11 cellular contexts compared by ENCODE assay signal in genomic region chr11:59801981-59802638, GRCh38. TPM values are rescaled to one million over a fixed set of nuclear protein-coding genes. Genes with fewer than 3 reads are reported as not detected.
DNase-seq lines count a peak whose midpoint lies in the region; ATAC-seq lines count a peak whose summit lies in the region.
"Had no signal": no experiment of that assay in that cellular context is flagged by ENCODE, and none has a peak within 500 bp of the region (broad histone marks: within the 10 kb centered on the region; RNA-seq: fewer than 3 reads in every experiment).

No MANE protein-coding gene starts in this region.

- peaks cover 28% of the 10 kb centered on the region for H3K4me1 Mint-ChIP-seq in activated CD8-positive, alpha-beta T cell treated with anti-CD3 and anti-CD28 coated beads, Interleukin-2, amount 10 ng/mL, durations not matched to agents 7 days and 5 days (ENCODE audit: low read depth)

- CTCF ChIA-PET in activated CD8-positive, alpha-beta T cell treated with anti-CD3 and anti-CD28 coated beads, Interleukin-2, amount 10 ng/mL, durations not matched to agents 7 days and 5 days (lab: Charles Lee): interaction anchor here (0.7 to 6.4 kb wide), 16 partner anchors 9 to 265 kb away, joined by 3 to 146 read pairs (median 8); partner anchors contain the start of genes MRPL16, PATL1 and STX3

- H3K9me3 ChIP-seq in aorta (ENCODE audit: control insufficient read depth, low read length): no peaks in the 10 kb centered on the region
- H3K9me3 ChIP-seq: SJSA1 had no signal

- no peak for DNase-seq in activated naive CD4-positive, alpha-beta T cell treated with anti-CD3 and anti-CD28 coated beads, Interleukin-2, amount 50 U/mL, for 72 hours (ENCODE audit: low spot score in 2 of 2)
- DNase-seq in activated naive CD4-positive, alpha-beta T cell (lab: John Stamatoyannopoulos, UW): no peak
- no peak for DNase-seq in activated CD8-positive, alpha-beta T cell treated with anti-CD3 and anti-CD28 coated beads, Interleukin-2, amount 10 ng/mL, durations not matched to agents 7 days and 5 days
- DNase-seq in islet precursor cell: peak; percentile 63
- DNase-seq in aorta: peak in 1 of 2 donors; percentile 56
- no peak for DNase-seq in NCI-H1417 treated with DMSO at 0.1 percent for 48 hours (lab: John Stamatoyannopoulos, UW)
- DNase-seq in NCI-H446 treated with DMSO at 0.1 percent for 48 hours (lab: John Stamatoyannopoulos, UW): no peak

- H3K27me3 Mint-ChIP-seq in activated CD8-positive, alpha-beta T cell treated with anti-CD3 and anti-CD28 coated beads, Interleukin-2, amount 10 ng/mL, durations not matched to agents 7 days and 5 days (ENCODE audit: low read depth): no peaks in the 10 kb centered on the region
- H3K27me3 Mint-ChIP-seq: progenitor cell of endocrine pancreas had no signal

- POLR2A ChIA-PET in activated CD8-positive, alpha-beta T cell treated with anti-CD3 and anti-CD28 coated beads, Interleukin-2, amount 10 ng/mL, durations not matched to agents 7 days and 5 days (lab: Charles Lee): interaction anchor here (0.6 to 1.7 kb wide), 5 partner anchors 7 to 134 kb away, joined by 3 to 8 read pairs (median 4); partner anchors contain the start of gene PATL1

- H3K4me1 ChIP-seq in aorta (ENCODE audit: control insufficient read depth in 1 of 2, insufficient read depth in 2 of 2, low read length in 2 of 2): no peaks in the 10 kb centered on the region
- H3K4me1 ChIP-seq: SJSA1 had no signal

- peak; percentile 26 to 49 for ATAC-seq in activated naive CD4-positive, alpha-beta T cell treated with anti-CD3 and anti-CD28 coated beads, Interleukin-2, amount 50 U/mL, for 72 hours
- ATAC-seq in activated CD8-positive, alpha-beta T cell treated with anti-CD3 and anti-CD28 coated beads, Interleukin-2, amount 10 ng/mL, durations not matched to agents 7 days and 5 days: peak; percentile 24
- ATAC-seq in aorta (ENCODE audit: low FRiP score) (peak; percentile 88), GM19397 (IDR thresholded peaks at IDR 0.05; ENCODE audit: unreplicated experiment) (no peak)

- intact Hi-C loops in aorta (cut with DNase I): loop anchor here (1.0 to 10.0 kb wide), 4 partner anchors 47 to 267 kb away; partner anchors contain the start of genes PATL1 (in 1 of the 2) and STX3 (in 1 of the 2)

- peak overlapping the region in 1 of 2 donors; percentile 17 for H3K27ac ChIP-seq in aorta (ENCODE audit: low read depth in 1 of 2, low read length in 2 of 2)
- H3K27ac ChIP-seq: cardiac muscle cell, SJSA1 had no signal

- H3K4me3 Mint-ChIP-seq in activated CD8-positive, alpha-beta T cell treated with anti-CD3 and anti-CD28 coated beads, Interleukin-2, amount 10 ng/mL, durations not matched to agents 7 days and 5 days: no peak overlapping the region

- H3K27me3 ChIP-seq in aorta (ENCODE audit: control insufficient read depth in 1 of 2, insufficient read depth in 2 of 2, low read length in 1 of 2): no peaks in the 10 kb centered on the region
- H3K27me3 ChIP-seq: cardiac muscle cell, SJSA1 had no signal

- WGBS in aorta, 2 donors: 51% methylated on average over 5 of the region's 5 CpGs

- H3K4me3 ChIP-seq in aorta (ENCODE audit: low read length in 2 of 2): no peak overlapping the region
- H3K4me3 ChIP-seq: cardiac muscle cell, SJSA1 had no signal

- peaks cover 4 to 8% of the 10 kb centered on the region in 2 donors for H3K36me3 ChIP-seq in aorta (ENCODE audit: control insufficient read depth in 1 of 2, insufficient read depth in 2 of 2, low read length in 1 of 2)

- no peak overlapping the region for H3K27ac Mint-ChIP-seq in activated naive CD4-positive, alpha-beta T cell treated with anti-CD3 and anti-CD28 coated beads, Interleukin-2, amount 50 U/mL, for 72 hours
- peak overlapping the region; percentile 69 for H3K27ac Mint-ChIP-seq in activated CD8-positive, alpha-beta T cell treated with anti-CD3 and anti-CD28 coated beads, Interleukin-2, amount 10 ng/mL, durations not matched to agents 7 days and 5 days

- peaks cover 0 to 9% of the 10 kb centered on the region in 2 donors for H3K36me3 Mint-ChIP-seq in activated naive CD4-positive, alpha-beta T cell treated with anti-CD3 and anti-CD28 coated beads, Interleukin-2, amount 50 U/mL, for 72 hours
- H3K36me3 Mint-ChIP-seq in activated CD8-positive, alpha-beta T cell treated with anti-CD3 and anti-CD28 coated beads, Interleukin-2, amount 10 ng/mL, durations not matched to agents 7 days and 5 days (ENCODE audit: low read depth): peaks cover 70% of the 10 kb centered on the region

- no peaks in the 10 kb centered on the region for H3K9me3 Mint-ChIP-seq in activated naive CD4-positive, alpha-beta T cell treated with anti-CD3 and anti-CD28 coated beads, Interleukin-2, amount 50 U/mL, for 72 hours
- H3K9me3 Mint-ChIP-seq in activated CD8-positive, alpha-beta T cell treated with anti-CD3 and anti-CD28 coated beads, Interleukin-2, amount 10 ng/mL, durations not matched to agents 7 days and 5 days (ENCODE audit: insufficient read depth): no peaks in the 10 kb centered on the region

RNA-seq across cellular contexts. Expression of gene MRPL16, which starts 8.5 kb away (rescaled TPM):
- total RNA-seq in activated naive CD4-positive, alpha-beta T cell treated with anti-CD3 and anti-CD28 coated beads, Interleukin-2, amount 50 U/mL, for 72 hours: 10 to 100 TPM; 67.9 to 94.2 TPM
- total RNA-seq in activated CD8-positive, alpha-beta T cell treated with anti-CD3 and anti-CD28 coated beads, Interleukin-2, amount 10 ng/mL, durations not matched to agents 7 days and 5 days: 10 to 100 TPM; 85.7 to 86.0 TPM
- total RNA-seq in aorta: 10 to 100 TPM; 25.3 to 29.1 TPM
- polyA plus RNA-seq in aorta: 10 to 100 TPM; 25.0 to 46.5 TPM

RNA-seq across cellular contexts. Expression of gene CBLIF, which starts 43.2 kb away (rescaled TPM):
- not detected for total RNA-seq in activated naive CD4-positive, alpha-beta T cell treated with anti-CD3 and anti-CD28 coated beads, Interleukin-2, amount 50 U/mL, for 72 hours
- total RNA-seq in activated CD8-positive, alpha-beta T cell treated with anti-CD3 and anti-CD28 coated beads, Interleukin-2, amount 10 ng/mL, durations not matched to agents 7 days and 5 days: not detected
- total RNA-seq in aorta: not detected
- under 1 TPM in 1 of 2 donors, not detected in 1; 0.05 TPM for polyA plus RNA-seq in aorta
- total RNA-seq: SJSA1 had no signal
- polyA plus RNA-seq: cardiac muscle cell had no signal

RNA-seq across cellular contexts. Expression of gene STX3, which starts 46.9 kb away (rescaled TPM):
- total RNA-seq in activated naive CD4-positive, alpha-beta T cell treated with anti-CD3 and anti-CD28 coated beads, Interleukin-2, amount 50 U/mL, for 72 hours: 10 to 100 TPM in 1 of 2 donors, 1 to 10 TPM in 1; 6.1 to 10.0 TPM
- 100 to 1,000 TPM; 101 to 105 TPM for total RNA-seq in activated CD8-positive, alpha-beta T cell treated with anti-CD3 and anti-CD28 coated beads, Interleukin-2, amount 10 ng/mL, durations not matched to agents 7 days and 5 days
- 10 to 100 TPM; 22.5 to 23.2 TPM for total RNA-seq in aorta
- 10 to 100 TPM; 12.7 to 21.0 TPM for polyA plus RNA-seq in aorta

Comparison
In these comparisons a context has a peak if more than half of its experiments do, and no peak if none do; other contexts are left out.
1. RNA of gene STX3, which starts 46.9 kb away (total RNA-seq): 101 to 105 TPM in activated CD8-positive, alpha-beta T cell treated with anti-CD3 and anti-CD28 coated beads, Interleukin-2, amount 10 ng/mL, durations not matched to agents 7 days and 5 days; 22.5 to 23.2 TPM in aorta and 6.1 to 10.0 TPM in activated naive CD4-positive, alpha-beta T cell treated with anti-CD3 and anti-CD28 coated beads, Interleukin-2, amount 50 U/mL, for 72 hours; every median in the first group is over 4 times any median in the second.